In genomic region chr9:31520301-31521085, GRCh38 we compare ENCODE assay signal across 20 cellular contexts.
DNase-seq lines count a peak whose midpoint lies in the region; ATAC-seq, FAIRE-seq and TF ChIP-seq lines count a peak whose summit lies in the region.
"Had no signal": no experiment of that assay in that cellular context is flagged by ENCODE, and none has a peak within 500 bp of the region (broad histone marks: within the 10 kb centered on the region; RNA-seq: fewer than 3 reads in every experiment).

No MANE protein-coding gene starts in this region.

- no peak overlapping the region for H3K4me3 Mint-ChIP-seq in immature natural killer cell
- H3K4me3 Mint-ChIP-seq: CD8-positive, alpha-beta T cell; stimulated activated naive CD8-positive, alpha-beta T cell treated with anti-CD3 and anti-CD28 coated beads, Interleukin-15, Interleukin-2, amounts not matched to agents 100 ng/mL and 50 ng/mL, for 24 hours had no signal

- TF ChIP-seq POLR2A in GM12891 (IDR thresholded peaks at IDR 0.05; ENCODE audit: low read depth, low read length) = no peak

- DNase-seq in GM12891 (ENCODE audit: insufficient read length, low spot score) (no peak), COLO829 (ENCODE audit: low spot score) (no peak), immature natural killer cell (no peak), globus pallidus (ENCODE audit: low spot score) (no peak), NCI-H2227 treated with DMSO at 0.1 percent for 48 hours (lab: John Stamatoyannopoulos, UW) (no peak)
- DNase-seq: activated gamma-delta T cell treated with Interleukin-2 at 50 U/mL for 16 hours; CD8-positive, alpha-beta T cell; GOT3; heart right ventricle; kidney glomerular epithelial cell; NCI-H1105 treated with DMSO at 0.1 percent for 48 hours; NCI-H446; nucleus accumbens; PC-9; uterus had no signal

- H3K27me3 Mint-ChIP-seq in immature natural killer cell (ENCODE audit: low read depth in 3 of 3) = no peaks in the 10 kb centered on the region
- H3K27me3 Mint-ChIP-seq: stimulated activated naive CD8-positive, alpha-beta T cell treated with anti-CD3 and anti-CD28 coated beads, Interleukin-15, Interleukin-2, amounts not matched to agents 100 ng/mL and 50 ng/mL, for 24 hours had no signal

- peak; percentile 16 for FAIRE-seq in GM12891 (lab: Jason Lieb, UNC)
- FAIRE-seq: A549 had no signal

- no peak overlapping the region for H3K27ac Mint-ChIP-seq in immature natural killer cell
- H3K27ac Mint-ChIP-seq: CD8-positive, alpha-beta T cell; stimulated activated naive CD8-positive, alpha-beta T cell treated with anti-CD3 and anti-CD28 coated beads, Interleukin-15, Interleukin-2, amounts not matched to agents 100 ng/mL and 50 ng/mL, for 24 hours had no signal

- H3K4me1 Mint-ChIP-seq in immature natural killer cell = no peaks in the 10 kb centered on the region

- H3K9me3 Mint-ChIP-seq in immature natural killer cell = peaks cover 5 to 28% (median 10%) of the 10 kb centered on the region in 6 donors
- H3K9me3 Mint-ChIP-seq: CD8-positive, alpha-beta T cell; stimulated activated naive CD8-positive, alpha-beta T cell treated with anti-CD3 and anti-CD28 coated beads, Interleukin-15, Interleukin-2, amounts not matched to agents 100 ng/mL and 50 ng/mL, for 24 hours had no signal

- no peaks in the 10 kb centered on the region for H3K36me3 Mint-ChIP-seq in immature natural killer cell
- H3K36me3 Mint-ChIP-seq: CD8-positive, alpha-beta T cell had no signal

- ATAC-seq in GM19438 (IDR thresholded peaks at IDR 0.05; ENCODE audit: low read depth, unreplicated experiment) (peak; percentile 79), HG02610 (IDR thresholded peaks at IDR 0.05; ENCODE audit: unreplicated experiment) (peak; percentile 49), HG03432 (IDR thresholded peaks at IDR 0.05; ENCODE audit: unreplicated experiment) (peak; percentile 79)
- ATAC-seq: A549; CD8-positive, alpha-beta T cell; heart right ventricle had no signal

TF ChIP-seq in GM12891, 5 proteins besides CTCF, POLR2A, EP300 and RAD21:
- TF ChIP-seq SPI1 (IDR thresholded peaks at IDR 0.05; ENCODE audit: low read depth, low read length) (peak; percentile 49), PAX5 (IDR thresholded peaks at IDR 0.05; ENCODE audit: insufficient read depth, low read length, severe bottlenecking) (no peak)
